8 cellular contexts compared by ENCODE assay signal in the genomic region with DNA sequence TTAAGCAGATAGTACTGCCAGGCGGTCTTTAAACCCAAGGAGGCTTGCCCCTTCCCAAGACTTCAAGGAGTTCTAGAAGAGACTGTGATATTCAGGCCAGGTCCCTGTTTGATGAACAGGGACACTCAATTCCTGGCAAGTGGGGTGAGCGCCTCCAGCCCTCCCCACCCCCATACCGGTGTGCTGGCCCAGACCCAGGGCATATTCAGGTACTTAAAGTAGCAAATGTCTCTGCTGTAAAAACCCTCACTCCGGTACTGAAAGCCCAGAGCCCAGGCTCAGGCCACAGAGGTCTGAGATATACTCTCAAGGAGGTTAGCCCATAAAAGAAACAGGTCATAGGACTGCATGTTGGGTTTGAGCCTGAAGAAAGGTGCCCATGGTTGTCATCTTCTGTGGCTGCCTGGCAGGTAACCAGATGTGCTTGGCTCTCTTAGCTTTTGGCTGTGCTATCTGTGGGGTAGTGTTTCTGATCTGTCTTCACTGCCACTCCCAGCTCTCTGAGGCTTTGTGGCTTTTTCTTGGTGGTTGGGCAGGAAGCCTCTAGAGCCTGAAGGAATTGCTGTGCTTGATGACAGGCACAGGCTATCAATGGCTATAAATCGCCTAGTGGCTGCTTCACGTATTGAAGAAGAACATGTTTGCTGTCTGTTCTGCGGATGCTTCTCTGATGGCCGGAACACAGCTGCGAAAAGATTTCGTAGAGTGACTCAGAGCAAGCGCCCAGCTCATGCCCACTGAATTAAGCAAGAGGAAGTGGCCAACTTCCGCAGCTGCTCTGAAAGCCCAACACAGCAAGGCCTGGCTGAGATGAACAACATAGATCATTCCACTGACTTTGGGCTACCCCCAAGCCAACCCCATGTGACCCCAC.
DNase-seq lines count a peak whose midpoint lies in the region; ATAC-seq, FAIRE-seq and TF ChIP-seq lines count a peak whose summit lies in the region.

No MANE protein-coding gene starts in this region.

- H3K9me1 ChIP-seq in IMR-90 (ENCODE audit: insufficient read depth, low read length) = peaks cover 7% of the 10 kb centered on the region; the same call in 1 of the 2 replicates
- no peaks in the 10 kb centered on the region for H3K9me1 ChIP-seq in endothelial cell of umbilical vein (replicated peaks; ENCODE audit: control insufficient read depth, extremely low read depth, insufficient read depth, low read length)

- dilution Hi-C loops in IMR-90 (cut with HindIII; ENCODE audit: low sequenced_read_pairs, unreplicated experiment) (no loop called here), endothelial cell of umbilical vein (cut with MboI; ENCODE audit: extremely low pct_ligation_motif_present, low sequenced_read_pairs) (no loop called here)

- no peaks in the 10 kb centered on the region for H3K9me3 ChIP-seq in IMR-90 (ENCODE audit: control insufficient read depth, insufficient read depth, low read length)
- H3K9me3 ChIP-seq in endothelial cell of umbilical vein (replicated peaks; ENCODE audit: control insufficient read depth, insufficient read depth, low read length) = no peaks in the 10 kb centered on the region
- H3K9me3 ChIP-seq in testis = no peaks in the 10 kb centered on the region

- H4K91ac ChIP-seq in IMR-90 (ENCODE audit: insufficient read depth, low read depth, low read length) = no peak overlapping the region

- H3K36me3 ChIP-seq in IMR-90 (ENCODE audit: control insufficient read depth, insufficient read depth, low read length) = no peaks in the 10 kb centered on the region
- H3K36me3 ChIP-seq in endothelial cell of umbilical vein (ENCODE audit: control insufficient read depth in 2 of 2, extremely low read depth in 1 of 2, insufficient read depth in 2 of 2, low read length in 2 of 2) = no peaks in the 10 kb centered on the region
- H3K36me3 ChIP-seq in testis (ENCODE audit: low read depth, missing control alignments) = no peaks in the 10 kb centered on the region

- ATAC-seq in IMR-90 (ENCODE audit: low read depth) = no peak
- no peak for ATAC-seq in HG03521 (IDR thresholded peaks at IDR 0.05; ENCODE audit: unreplicated experiment)

- H3K4me3 ChIP-seq in IMR-90 (ENCODE audit: insufficient read depth, low read depth, low read length) (no peak overlapping the region), endothelial cell of umbilical vein (replicated peaks in 1 of 3; ENCODE audit: insufficient read depth in 1 of 3, low read depth in 1 of 3, low read length in 3 of 3) (no peak overlapping the region), testis (no peak overlapping the region)

- H3K56ac ChIP-seq in IMR-90 (ENCODE audit: extremely low read depth, insufficient read depth, low read length) = no peak overlapping the region

- no peak overlapping the region for H4K8ac ChIP-seq in IMR-90 (ENCODE audit: low read depth in 2 of 2, low read length in 2 of 2)

- H2BK15ac ChIP-seq in IMR-90 (ENCODE audit: low read depth, low read length) = no peak overlapping the region

- H3K14ac ChIP-seq in IMR-90 (replicated peaks; ENCODE audit: low read depth, low read length) = no peak overlapping the region

- no peak for TF ChIP-seq CTCF in GM20000 (IDR thresholded peaks at IDR 0.05; ENCODE audit: extremely low read depth, missing control alignments)
- TF ChIP-seq CTCF in IMR-90 (conservative IDR thresholded peaks at IDR 0.05; ENCODE audit: low read depth, low read length) = no peak
- TF ChIP-seq CTCF in endothelial cell of umbilical vein (IDR thresholded peaks at IDR 0.05; ENCODE audit: extremely low read depth in 1 of 2, insufficient read depth in 1 of 2, low read depth in 1 of 2, low read length in 2 of 2) = peak; percentile 20 to 28
- no peak for TF ChIP-seq CTCF in testis (IDR thresholded peaks at IDR 0.05)

- H3K4me1 ChIP-seq in IMR-90 (ENCODE audit: control insufficient read depth, insufficient read depth, low read length) (no peaks in the 10 kb centered on the region), endothelial cell of umbilical vein (ENCODE audit: control insufficient read depth, extremely low read depth, insufficient read depth, low read length) (peaks cover 35% of the 10 kb centered on the region), testis (peaks cover 10% of the 10 kb centered on the region)

- no peak overlapping the region for H3K9ac ChIP-seq in IMR-90 (ENCODE audit: low read depth, low read length)
- H3K9ac ChIP-seq in endothelial cell of umbilical vein (replicated peaks; ENCODE audit: extremely low read depth, insufficient read depth, low read length) = peak overlapping the region; percentile 60

- H3K27ac ChIP-seq in IMR-90 (ENCODE audit: insufficient read depth, low read length) (no peak overlapping the region), endothelial cell of umbilical vein (ENCODE audit: insufficient read depth, low read depth, low read length) (peak overlapping the region; percentile 83), testis (no peak overlapping the region)

- in situ Hi-C loops in IMR-90 (cut with MboI; ENCODE audit: low sequenced_read_pairs) = loop anchor here (5.0 kb wide), 1 partner anchor 408 kb away; no protein-coding TSS in a partner anchor

- H4K20me1 ChIP-seq in IMR-90 (ENCODE audit: insufficient read depth, low read length) = no peaks in the 10 kb centered on the region
- no peaks in the 10 kb centered on the region for H4K20me1 ChIP-seq in endothelial cell of umbilical vein (replicated peaks; ENCODE audit: control insufficient read depth, extremely low read depth, insufficient read depth, low read length)

- H3K18ac ChIP-seq in IMR-90 (ENCODE audit: low read depth, low read length) = no peak overlapping the region

- CTCF ChIA-PET in IMR-90 (lab: Yijun Ruan, JAX) (no interaction called here), endothelial cell of umbilical vein (lab: Charles Lee) (interaction anchor here (0.8 to 4.8 kb wide), 11 partner anchors 9 to 408 kb away, joined by 3 to 49 read pairs (median 6); no protein-coding TSS in a partner anchor)

- H3K27me3 ChIP-seq in IMR-90 (ENCODE audit: control insufficient read depth, insufficient read depth, low read length) (no peaks in the 10 kb centered on the region), endothelial cell of umbilical vein (ENCODE audit: control insufficient read depth in 2 of 2, insufficient read depth in 2 of 2, low read length in 2 of 2) (no peaks in the 10 kb centered on the region), testis (no peaks in the 10 kb centered on the region)

- H2AFZ ChIP-seq in IMR-90 (replicated peaks; ENCODE audit: low read length, poor library complexity) = no peak overlapping the region
- H2AFZ ChIP-seq in endothelial cell of umbilical vein (ENCODE audit: low read depth, low read length) = no peak overlapping the region

- intact Hi-C loops in IMR-90 (cut with micrococcal nuclease) (no loop called here), endothelial cell of umbilical vein (cut with micrococcal nuclease) (loop anchor here (1.0 kb wide), 1 partner anchor 55 kb away; no protein-coding TSS in a partner anchor), testis (cut with DNase I; ENCODE audit: low total_unique reads) (no loop called here)

- no peak overlapping the region for H2BK5ac ChIP-seq in IMR-90 (ENCODE audit: low read depth, low read length, poor library complexity, severe bottlenecking)

- FAIRE-seq in endothelial cell of umbilical vein (lab: Jason Lieb, UNC) = peak; percentile 99

- H4K5ac ChIP-seq in IMR-90 (ENCODE audit: low read depth, low read length) = no peak overlapping the region

- no peak overlapping the region for H3K4me2 ChIP-seq in IMR-90 (ENCODE audit: low read depth, low read length)
- H3K4me2 ChIP-seq in endothelial cell of umbilical vein (ENCODE audit: insufficient read depth, low read length) = peak overlapping the region; percentile 14

- no peak overlapping the region for H3K23ac ChIP-seq in IMR-90 (ENCODE audit: low read depth, low read length)

- H2AK9ac ChIP-seq in IMR-90 (replicated peaks; ENCODE audit: low read depth, low read length, poor library complexity) = no peak overlapping the region

- no peaks in the 10 kb centered on the region for H3K79me2 ChIP-seq in endothelial cell of umbilical vein (ENCODE audit: control insufficient read depth, insufficient read depth, low read length)

- peak; percentile 85 for DNase-seq in AG20443 (ENCODE audit: low spot score)
- peak; percentile 59 for DNase-seq in GM20000 (ENCODE audit: low spot score)
- DNase-seq in IMR-90 = peak; percentile 30
- peak; percentile 49 to 53 for DNase-seq in activated CD4-positive, alpha-beta T cell treated with anti-CD3 and anti-CD28 coated beads, Interleukin-2, amount 50 U/mL, for 4 hours
- peak; percentile 83 for DNase-seq in endothelial cell of umbilical vein (ENCODE audit: low read depth, low spot score)
- DNase-seq in occipital lobe (lab: John Stamatoyannopoulos, UW) = peak; percentile 47
- DNase-seq in testis = peak; percentile 50

- H2BK120ac ChIP-seq in IMR-90 (ENCODE audit: low read depth, low read length) = no peak overlapping the region

- H2BK20ac ChIP-seq in IMR-90 (ENCODE audit: low read depth, low read length) = no peak overlapping the region

- 93% methylated on average over 6 of the region's 12 CpGs; no CpG with 5 or more reads in 1 of the 2 experiments for WGBS in IMR-90 (ENCODE audit: extremely low coverage in 2 of 2, insufficient read length in 1 of 2), 2 experiments
- WGBS in testis, 2 donors = 80 to 88% methylated on average over 12 of the region's 12 CpGs

- TF ChIP-seq RAD21 in IMR-90 (IDR thresholded peaks at IDR 0.05; ENCODE audit: low read length) = no peak

- H3K4ac ChIP-seq in IMR-90 (ENCODE audit: low read depth, low read length) = no peak overlapping the region

- BruUV-seq in IMR-90 (replicated peaks; lab: Mats Ljungman, UMichigan) = no TSS peak
- no TSS peak for BruUV-seq in endothelial cell of umbilical vein (replicated peaks; lab: Mats Ljungman, UMichigan)

- POLR2A ChIA-PET in IMR-90 (lab: Charles Lee; ENCODE audit: unreplicated experiment) = no interaction called here
- POLR2A ChIA-PET in endothelial cell of umbilical vein (lab: Charles Lee) = interaction anchor here (0.6 to 1.3 kb wide), 3 partner anchors 10 to 353 kb away, joined by 3 to 6 read pairs (median 5); no protein-coding TSS in a partner anchor

- H3K79me1 ChIP-seq in IMR-90 (ENCODE audit: low read depth in 1 of 2, low read length in 2 of 2) = no peaks in the 10 kb centered on the region

- no peak for TF ChIP-seq POLR2A in IMR-90 (IDR thresholded peaks at IDR 0.05; ENCODE audit: low read depth, low read length)
- TF ChIP-seq POLR2A in endothelial cell of umbilical vein (IDR thresholded peaks at IDR 0.05; ENCODE audit: low read depth, low read length) = no peak
- no peak for TF ChIP-seq POLR2A in testis (IDR thresholded peaks at IDR 0.05)

- H2AK5ac ChIP-seq in IMR-90 (ENCODE audit: low read depth, low read length) = no peak overlapping the region

TF ChIP-seq in IMR-90, 13 proteins besides CTCF, POLR2A, EP300 and RAD21 (continues in another document):
- TF ChIP-seq BHLHE40 (IDR thresholded peaks at IDR 0.05; ENCODE audit: low read depth, low read length) (no peak), MXI1 (IDR thresholded peaks at IDR 0.05; ENCODE audit: borderline replicate concordance, low read depth, low read length) (no peak)

TF ChIP-seq in endothelial cell of umbilical vein, 7 proteins besides CTCF, POLR2A, EP300 and RAD21 (continues in another document):
- TF ChIP-seq, protein P1, sequence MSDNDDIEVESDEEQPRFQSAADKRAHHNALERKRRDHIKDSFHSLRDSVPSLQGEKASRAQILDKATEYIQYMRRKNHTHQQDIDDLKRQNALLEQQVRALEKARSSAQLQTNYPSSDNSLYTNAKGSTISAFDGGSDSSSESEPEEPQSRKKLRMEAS (IDR thresholded peaks at IDR 0.05; ENCODE audit: insufficient read depth, insufficient read length) = no peak

Comparison
In these comparisons a context has a peak if more than half of its experiments do, and no peak if none do; other contexts are left out.
1. DNase-seq: peak in every context shown above with its lines; median percentile 85 in AG20443; 83 in endothelial cell of umbilical vein; 59 in GM20000; 51 in activated CD4-positive, alpha-beta T cell treated with anti-CD3 and anti-CD28 coated beads, Interleukin-2, amount 50 U/mL, for 4 hours; 50 in testis; 47 in occipital lobe; 30 in IMR-90.
2. CTCF ChIP-seq: peak in endothelial cell of umbilical vein (2 of 2); none in GM20000 (single experiment), IMR-90 (single experiment) and testis (0 of 3).